8 cellular contexts compared by ENCODE assay signal in genomic region chr1:76154213-76154956, GRCh38.
A peak's percentile ranks its signal among the peaks of the same experiment; 100 is the strongest.
DNase-seq lines count a peak whose midpoint lies in the region; ATAC-seq and TF ChIP-seq lines count a peak whose summit lies in the region.

No MANE protein-coding gene starts in this region.

- no peaks in the 10 kb centered on the region for H3K9me3 Mint-ChIP-seq in H9

- TF ChIP-seq POLR2A in suprapubic skin (IDR thresholded peaks at IDR 0.05): no peak

- H4K20me1 ChIP-seq in H9 (ENCODE audit: control insufficient read depth, insufficient read depth, insufficient read length): no peaks in the 10 kb centered on the region

- no peak overlapping the region for H3K56ac ChIP-seq in H9 (ENCODE audit: insufficient read length, low read depth, low read length)

- peak overlapping the region in 1 of 2 experiments; percentile 51; a peak in 2 of 5 replicates for H3K4me3 Mint-ChIP-seq in H9

- H3K18ac ChIP-seq in H9 (ENCODE audit: insufficient read length, low read depth, low read length): no peak overlapping the region

- WGBS in H9 (ENCODE audit: extremely low coverage, insufficient read length, low lambda C conversion rate): no CpG with 5 or more reads among the region's 17 CpGs
- WGBS in suprapubic skin: 25% methylated on average over 17 of the region's 17 CpGs

- H3K4me3 ChIP-seq in RWPE2 (ENCODE audit: severe bottlenecking) (no peak overlapping the region), suprapubic skin (peak overlapping the region; percentile 37)

- H2AFZ ChIP-seq in H9 (ENCODE audit: low read length): no peak overlapping the region

- ATAC-seq in RWPE2 (ENCODE audit: low read depth) (peak; percentile 80), omental fat pad (ENCODE audit: low FRiP score) (peak; percentile 86)

- H3K9ac ChIP-seq in H9 (ENCODE audit: extremely low read depth, insufficient read length, low read length): no peak overlapping the region

- no peak for TF ChIP-seq EP300 in suprapubic skin (IDR thresholded peaks at IDR 0.05)

- no peak overlapping the region for H3K23ac ChIP-seq in H9 (ENCODE audit: insufficient read length, low read depth, low read length)

- peaks cover 0 to 8% (median 0%) of the 10 kb centered on the region in 3 experiments; a peak in 3 of 7 replicates for H3K36me3 Mint-ChIP-seq in H9 (ENCODE audit: insufficient read depth in 1 of 3, low read depth in 3 of 3)

- peak overlapping the region; percentile 9 for H3K4me2 ChIP-seq in H9 (ENCODE audit: insufficient read depth, insufficient read length, low read length)

- H3K79me2 ChIP-seq in H9 (ENCODE audit: insufficient read depth, low read length): no peaks in the 10 kb centered on the region

- TF ChIP-seq CTCF in H9 (conservative IDR thresholded peaks at IDR 0.05) (peak; percentile 98), RWPE2 (IDR thresholded peaks at IDR 0.05; ENCODE audit: poor library complexity, severe bottlenecking) (peak; percentile 86), omental fat pad (IDR thresholded peaks at IDR 0.05) (peak in 2 of 3 donors; percentile 55 to 89), suprapubic skin (IDR thresholded peaks at IDR 0.05) (peak; percentile 73 to 88)

- no peak overlapping the region for H4K8ac ChIP-seq in H9 (replicated peaks; ENCODE audit: insufficient read length, low read depth, low read length)

- no peak overlapping the region for H2BK15ac ChIP-seq in H9 (ENCODE audit: low read depth, low read length)

- H3K27me3 Mint-ChIP-seq in H9 (ENCODE audit: low read depth): no peaks in the 10 kb centered on the region

- H3K4me1 ChIP-seq in H9 (ENCODE audit: insufficient read depth, low read length) (no peaks in the 10 kb centered on the region), RWPE2 (ENCODE audit: insufficient read depth, poor library complexity, severe bottlenecking) (no peaks in the 10 kb centered on the region), suprapubic skin (no peaks in the 10 kb centered on the region)

- H2BK120ac ChIP-seq in H9 (ENCODE audit: low read depth, low read length, poor library complexity, severe bottlenecking): no peak overlapping the region

- H2BK20ac ChIP-seq in H9 (ENCODE audit: low read depth, low read length, poor library complexity, severe bottlenecking): no peak overlapping the region

- H2BK12ac ChIP-seq in H9 (ENCODE audit: insufficient read length, low read depth, low read length): no peak overlapping the region

- H3K36me3 ChIP-seq in RWPE2 (ENCODE audit: low read depth) (no peaks in the 10 kb centered on the region), suprapubic skin (no peaks in the 10 kb centered on the region)

- H4K91ac ChIP-seq in H9 (ENCODE audit: insufficient read length, low read depth, low read length): no peak overlapping the region

- DNase-seq in GDM1 (lab: John Stamatoyannopoulos, UW): peak; percentile 38
- DNase-seq in H9: peak; percentile 85
- peak; percentile 58 for DNase-seq in LoVo (ENCODE audit: low spot score)
- no peak for DNase-seq in RWPE2 (ENCODE audit: low spot score)
- peak; percentile 46 to 75 (median 67) for DNase-seq in activated naive CD4-positive, alpha-beta T cell (lab: John Stamatoyannopoulos, UW)
- peak; percentile 60 for DNase-seq in germinal center (ENCODE audit: low spot score)
- peak; percentile 81 for DNase-seq in omental fat pad (ENCODE audit: low spot score)
- peak; percentile 71 to 80 for DNase-seq in suprapubic skin (ENCODE audit: low spot score in 2 of 2)

- H3T11ph ChIP-seq in H9 (ENCODE audit: low read length): no peak overlapping the region

- H3K9me3 ChIP-seq in H9 (ENCODE audit: control insufficient read depth, low read depth, low read length): no peaks in the 10 kb centered on the region
- H3K9me3 ChIP-seq in RWPE2 (ENCODE audit: severe bottlenecking): no peaks in the 10 kb centered on the region
- H3K9me3 ChIP-seq in suprapubic skin: no peaks in the 10 kb centered on the region

- H3K4me1 Mint-ChIP-seq in H9: peaks cover 4 to 8% of the 10 kb centered on the region in 2 experiments

- H3K27ac ChIP-seq in H9 (ENCODE audit: insufficient read length, low read depth, low read length): no peak overlapping the region
- no peak overlapping the region for H3K27ac ChIP-seq in RWPE2 (ENCODE audit: poor library complexity, severe bottlenecking)
- H3K27ac ChIP-seq in suprapubic skin: no peak overlapping the region

- no peak overlapping the region for H4K5ac ChIP-seq in H9 (ENCODE audit: insufficient read length, low read depth, low read length)

- H3K27me3 ChIP-seq in H9 (ENCODE audit: insufficient read depth, low read length) (no peaks in the 10 kb centered on the region), RWPE2 (ENCODE audit: insufficient read depth, poor library complexity, severe bottlenecking) (no peaks in the 10 kb centered on the region), suprapubic skin (no peaks in the 10 kb centered on the region)

- no peaks in the 10 kb centered on the region for H3K23me2 ChIP-seq in H9 (ENCODE audit: insufficient read length, low read depth, low read length, poor library complexity, severe bottlenecking)

- H3K14ac ChIP-seq in H9 (ENCODE audit: insufficient read depth, low read length): no peak overlapping the region

- H2BK5ac ChIP-seq in H9 (ENCODE audit: insufficient read length, low read length): no peak overlapping the region

- no peaks in the 10 kb centered on the region for H3K79me1 ChIP-seq in H9 (ENCODE audit: insufficient read depth, low read depth, low read length, poor library complexity, severe bottlenecking)

- H3K4ac ChIP-seq in H9 (ENCODE audit: low read depth, low read length): no peak overlapping the region

- no peak overlapping the region for H2AK5ac ChIP-seq in H9 (ENCODE audit: insufficient read length, low read length)

- peak overlapping the region in 1 of 3 experiments; percentile 21; a peak in 2 of 7 replicates for H3K27ac Mint-ChIP-seq in H9
